17 cellular contexts compared by ENCODE assay signal in genomic region chr5:66425842-66426241, GRCh38.
A peak's percentile ranks its signal among the peaks of the same experiment; 100 is the strongest.
DNase-seq lines count a peak whose midpoint lies in the region; ATAC-seq and TF ChIP-seq lines count a peak whose summit lies in the region.
"Had no signal": no experiment of that assay in that cellular context is flagged by ENCODE, and none has a peak within 500 bp of the region (broad histone marks: within the 10 kb centered on the region; RNA-seq: fewer than 3 reads in every experiment).

No MANE protein-coding gene starts in this region.

- H3K9me3 ChIP-seq in heart left ventricle = peaks cover 0 to 14% (median 0%) of the 10 kb centered on the region in 12 donors
- peaks cover 0 to 19% (median 0%) of the 10 kb centered on the region in 11 donors for H3K9me3 ChIP-seq in heart right ventricle
- no peaks in the 10 kb centered on the region for H3K9me3 ChIP-seq in osteoblast (ENCODE audit: low read depth, low read length)

- no peak for TF ChIP-seq POLR2A in heart left ventricle (IDR thresholded peaks at IDR 0.05)

- peak overlapping the region; percentile 38 for H2AFZ ChIP-seq in osteoblast (ENCODE audit: low read length)
- H2AFZ ChIP-seq: GM23248 had no signal

- ATAC-seq in heart left ventricle (peak in 3 of 4 donors; percentile 16 to 36 (median 18)), heart right ventricle (peak in 5 of 8 donors; percentile 18 to 44 (median 38)), GM21786 (IDR thresholded peaks at IDR 0.05; ENCODE audit: unreplicated experiment) (no peak), GM19328 (IDR thresholded peaks at IDR 0.05; ENCODE audit: unreplicated experiment) (no peak)
- ATAC-seq in activated naive CD4-positive, alpha-beta T cell treated with anti-CD3 and anti-CD28 coated beads, Interleukin-2, amount 50 U/mL, for 72 hours = no peak
- ATAC-seq: CD8-positive, alpha-beta T cell had no signal

- no peak overlapping the region for H3K4me3 ChIP-seq in heart left ventricle
- no peak overlapping the region for H3K4me3 ChIP-seq in heart right ventricle
- no peak overlapping the region for H3K4me3 ChIP-seq in osteoblast (ENCODE audit: insufficient read depth, low read length)
- H3K4me3 ChIP-seq: GM23248 had no signal

- H3K27ac ChIP-seq in heart left ventricle (peak overlapping the region in 4 of 12 donors; percentile 8 to 35 (median 27)), heart right ventricle (peak overlapping the region in 2 of 10 donors; percentile 44 to 46), osteoblast (ENCODE audit: low read depth, low read length) (no peak overlapping the region)
- H3K27ac ChIP-seq: GM23248 had no signal

- WGBS in heart left ventricle, 4 donors = 51 to 73% (median 62%) methylated on average over 4 of the region's 4 CpGs
- WGBS in heart right ventricle, 2 donors = 64% methylated on average over 4 of the region's 4 CpGs

- H3K36me3 Mint-ChIP-seq in activated naive CD4-positive, alpha-beta T cell treated with anti-CD3 and anti-CD28 coated beads, Interleukin-2, amount 50 U/mL, for 72 hours = peaks cover 0 to 7% of the 10 kb centered on the region in 2 donors
- H3K36me3 Mint-ChIP-seq: CD14-positive monocyte; CD8-positive, alpha-beta T cell had no signal

- no peak overlapping the region for H3K27ac Mint-ChIP-seq in activated naive CD4-positive, alpha-beta T cell treated with anti-CD3 and anti-CD28 coated beads, Interleukin-2, amount 50 U/mL, for 72 hours
- H3K27ac Mint-ChIP-seq: B cell; CD14-positive monocyte; CD8-positive, alpha-beta T cell; H9; IgD-negative memory B cell had no signal

- no peaks in the 10 kb centered on the region for H3K79me2 ChIP-seq in osteoblast (ENCODE audit: insufficient read depth, low read length)

- H4K20me1 ChIP-seq in osteoblast (ENCODE audit: insufficient read depth, low read length) = no peaks in the 10 kb centered on the region

- no peaks in the 10 kb centered on the region for H3K27me3 ChIP-seq in heart left ventricle
- H3K27me3 ChIP-seq in heart right ventricle = no peaks in the 10 kb centered on the region
- no peaks in the 10 kb centered on the region for H3K27me3 ChIP-seq in osteoblast (ENCODE audit: insufficient read depth, low read length)

- H3K4me1 ChIP-seq in heart left ventricle = peaks cover 0 to 33% (median 6%) of the 10 kb centered on the region in 12 donors
- peaks cover 0 to 46% (median 7%) of the 10 kb centered on the region in 9 donors for H3K4me1 ChIP-seq in heart right ventricle
- no peaks in the 10 kb centered on the region for H3K4me1 ChIP-seq in osteoblast (ENCODE audit: insufficient read depth, low read length)

- H3K36me3 ChIP-seq in heart left ventricle (peaks cover 0 to 12% (median 0%) of the 10 kb centered on the region in 9 donors), heart right ventricle (peaks cover 0 to 29% (median 0%) of the 10 kb centered on the region in 9 donors), osteoblast (ENCODE audit: insufficient read depth, low read length) (no peaks in the 10 kb centered on the region)

- TF ChIP-seq CTCF in heart left ventricle (IDR thresholded peaks at IDR 0.05) (no peak), heart right ventricle (IDR thresholded peaks at IDR 0.05) (no peak), osteoblast (IDR thresholded peaks at IDR 0.05; ENCODE audit: extremely low read depth, low read depth, low read length) (no peak)

- intact Hi-C loops in heart left ventricle (cut with DNase I) = no loop called here
- intact Hi-C loops in cardiac septum (cut with DNase I) = no loop called here
- intact Hi-C loops in heart right ventricle (cut with DNase I) = loop anchor here in 1 of 10 donors (10.0 kb wide), 1 partner anchor 111 kb away; no protein-coding TSS in a partner anchor

- H3K4me2 ChIP-seq in osteoblast (ENCODE audit: insufficient read depth, low read length) = no peak overlapping the region

- DNase-seq in heart left ventricle = no peak
- DNase-seq in cardiac septum (ENCODE audit: low spot score) = no peak
- DNase-seq in heart right ventricle = no peak
- DNase-seq in osteoblast (ENCODE audit: insufficient read length, low spot score, missing footprints) = no peak
- no peak for DNase-seq in activated naive CD4-positive, alpha-beta T cell treated with anti-CD3 and anti-CD28 coated beads, Interleukin-2, amount 50 U/mL, for 72 hours (ENCODE audit: low spot score in 2 of 2)
- DNase-seq: ACHN; CD8-positive, alpha-beta T cell; COR-L47; GF-D8; GM23248; H9; KG1 had no signal

- peaks cover 13 to 26% of the 10 kb centered on the region in 2 donors for H3K9me3 Mint-ChIP-seq in activated naive CD4-positive, alpha-beta T cell treated with anti-CD3 and anti-CD28 coated beads, Interleukin-2, amount 50 U/mL, for 72 hours

Comparison
In these comparisons a context has a peak if more than half of its experiments do, and no peak if none do; other contexts are left out.
1. ATAC-seq: peak in heart left ventricle (3 of 4) and heart right ventricle (5 of 8); none in activated naive CD4-positive, alpha-beta T cell treated with anti-CD3 and anti-CD28 coated beads, Interleukin-2, amount 50 U/mL, for 72 hours (0 of 2), GM21786 (single experiment) and GM19328 (single experiment).